10 cellular contexts compared by ENCODE assay signal in the genomic region with DNA sequence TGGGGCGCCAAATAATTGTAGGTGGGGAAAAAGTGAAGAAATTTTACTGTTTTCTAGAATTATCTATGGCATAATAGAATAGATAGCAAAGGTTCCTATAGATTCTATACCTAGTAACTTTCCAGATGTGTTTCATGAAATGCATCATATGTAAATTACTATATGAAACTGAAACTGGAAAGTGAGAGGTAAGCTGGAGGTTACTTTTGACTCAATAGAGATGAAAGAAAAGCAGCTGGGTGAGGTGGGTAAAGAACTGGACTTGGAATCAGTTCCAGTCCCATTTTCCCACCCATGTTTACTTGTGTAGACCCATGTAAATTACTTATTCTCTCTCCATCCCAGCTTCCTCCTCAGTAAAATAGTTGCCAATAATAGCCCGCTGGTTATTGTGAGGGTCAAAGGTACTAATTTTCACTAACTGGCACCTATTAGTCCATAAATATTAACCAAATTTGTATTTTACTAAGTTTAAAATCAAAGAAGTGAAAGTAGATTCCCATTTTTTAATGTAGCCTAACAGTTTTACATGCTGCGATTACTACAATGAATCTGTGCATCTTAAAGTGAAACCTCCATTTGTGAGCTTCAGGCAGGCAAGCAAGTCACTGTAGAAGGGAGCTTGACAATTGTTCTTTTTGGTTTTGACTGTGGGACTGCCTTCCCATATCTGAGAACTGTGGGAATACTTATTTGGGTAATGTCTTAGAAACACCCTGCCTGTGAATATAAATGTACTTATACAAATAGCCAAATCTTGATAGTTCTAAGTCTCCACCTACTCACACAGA.
DNase-seq lines count a peak whose midpoint lies in the region; ATAC-seq and TF ChIP-seq lines count a peak whose summit lies in the region.
"Had no signal": no experiment of that assay in that cellular context is flagged by ENCODE, and none has a peak within 500 bp of the region (broad histone marks: within the 10 kb centered on the region; RNA-seq: fewer than 3 reads in every experiment).

No MANE protein-coding gene starts in this region.

- H3K27me3 ChIP-seq in GM23248 (replicated peaks; ENCODE audit: insufficient read depth), result no peaks in the 10 kb centered on the region
- H3K27me3 ChIP-seq in neuron (ENCODE audit: insufficient read depth, low read length), result no peaks in the 10 kb centered on the region
- no peaks in the 10 kb centered on the region for H3K27me3 ChIP-seq in colonic mucosa

- ATAC-seq in GM18909 (IDR thresholded peaks at IDR 0.05; ENCODE audit: poor library complexity, unreplicated experiment) (peak; percentile 96), HG03571 (IDR thresholded peaks at IDR 0.05; ENCODE audit: unreplicated experiment) (peak; percentile 93)

- peak overlapping the region; percentile 73 for H3K27ac ChIP-seq in GM23248
- no peak overlapping the region for H3K27ac ChIP-seq in colonic mucosa
- H3K27ac ChIP-seq: prostate gland had no signal

- H3K4me1 ChIP-seq in GM23248 (ENCODE audit: insufficient read depth) (peaks cover 35% of the 10 kb centered on the region), neuron (ENCODE audit: insufficient read depth, low read length) (no peaks in the 10 kb centered on the region), colonic mucosa (no peaks in the 10 kb centered on the region)
- H3K4me1 ChIP-seq: prostate gland had no signal

- H2AFZ ChIP-seq in GM23248 (no peak overlapping the region), neuron (ENCODE audit: low read depth, low read length) (peak overlapping the region; percentile 20)

- H3F3A ChIP-seq in GM23248 (ENCODE audit: insufficient read depth), result peaks cover 35% of the 10 kb centered on the region

- intact Hi-C loops in colonic mucosa (cut with DNase I), result no loop called here

- in situ Hi-C loops in GM23248 (cut with MboI), result no loop called here

- peak overlapping the region; percentile 37 for H3K4me2 ChIP-seq in GM23248 (ENCODE audit: unreplicated experiment)

- H4K20me1 ChIP-seq in GM23248 (ENCODE audit: insufficient read depth), result no peaks in the 10 kb centered on the region

- TF ChIP-seq CTCF in colonic mucosa (IDR thresholded peaks at IDR 0.05), result no peak

- H3K9me3 ChIP-seq in GM23248 (ENCODE audit: low read depth) (no peaks in the 10 kb centered on the region), neuron (ENCODE audit: low read length) (no peaks in the 10 kb centered on the region), colonic mucosa (no peaks in the 10 kb centered on the region)
- H3K9me3 ChIP-seq: prostate gland had no signal

- H3K36me3 ChIP-seq in GM23248 (ENCODE audit: low read depth), result no peaks in the 10 kb centered on the region
- no peaks in the 10 kb centered on the region for H3K36me3 ChIP-seq in neuron (ENCODE audit: insufficient read depth, low read length)
- no peaks in the 10 kb centered on the region for H3K36me3 ChIP-seq in colonic mucosa
- H3K36me3 ChIP-seq: prostate gland had no signal

- peak overlapping the region; percentile 44 for H3K9ac ChIP-seq in GM23248
- no peak overlapping the region for H3K9ac ChIP-seq in colonic mucosa (ENCODE audit: low read depth in 2 of 2, low read length in 2 of 2)

- DNase-seq in GM23248 (peak; percentile 23), NCI-H69 (lab: John Stamatoyannopoulos, UW) (no peak), colonic mucosa (no peak), C1 segment of cervical spinal cord (lab: John Stamatoyannopoulos, UW) (no peak), NCI-H1048 (lab: John Stamatoyannopoulos, UW) (no peak)
- DNase-seq: NCI-H524 treated with DMSO at 0.1 percent for 48 hours had no signal

- no peaks in the 10 kb centered on the region for H3K79me2 ChIP-seq in GM23248 (ENCODE audit: insufficient read depth)

- H3K4me3 ChIP-seq in GM23248 (peak overlapping the region; percentile 25), neuron (ENCODE audit: low read length) (no peak overlapping the region), colonic mucosa (no peak overlapping the region)
- H3K4me3 ChIP-seq: prostate gland had no signal

- 99% methylated on average over 3 of the region's 3 CpGs for WGBS in GM23248 (ENCODE audit: low coverage in 1 of 2, low lambda C conversion rate in 2 of 2, missing lambda C conversion rate in 2 of 2), 2 experiments

- no peaks in the 10 kb centered on the region for H3K9me2 ChIP-seq in GM23248 (ENCODE audit: insufficient read depth)
